ENCODE assay signal across 10 cellular contexts in the genomic region with DNA sequence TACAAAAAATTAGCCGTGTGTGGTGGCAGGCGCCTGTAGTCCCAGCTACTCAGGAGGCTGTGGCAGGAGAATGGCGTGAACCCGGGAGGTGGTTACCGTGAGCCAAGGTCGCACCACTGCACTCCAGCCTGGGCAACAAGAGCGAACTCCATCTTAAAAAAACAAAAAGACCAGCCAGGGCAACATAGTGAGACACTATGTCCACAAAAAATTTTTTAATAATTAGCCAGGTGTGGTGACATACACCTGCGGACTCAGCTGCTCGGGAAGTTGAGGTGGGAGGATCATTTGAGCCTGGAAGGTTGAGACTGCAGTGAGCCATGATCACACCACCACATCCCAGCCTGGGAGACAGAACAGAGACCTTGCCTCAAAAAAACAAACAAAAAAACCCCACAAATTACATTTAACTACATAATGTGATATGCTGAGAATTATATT.
"Had no signal": no experiment of that assay in that cellular context is flagged by ENCODE, and none has a peak within 500 bp of the region (broad histone marks: within the 10 kb centered on the region; RNA-seq: fewer than 3 reads in every experiment).

No MANE protein-coding gene starts in this region.

- H3K27me3 Mint-ChIP-seq: IgD-negative memory B cell had no signal

- H3K9ac ChIP-seq: GM23248, KMS-11 had no signal

- FAIRE-seq: HTR-8/SVneo had no signal

- H3K9me3 ChIP-seq: HAP-1 had no signal

- H3K9me3 Mint-ChIP-seq: HFFc6, IgD-negative memory B cell had no signal

- ATAC-seq: HCT116 had no signal

- DNase-seq: GM23248, GOT3, H7, HFFc6, KBM-7 had no signal

- H3K4me2 ChIP-seq: KMS-11 had no signal

- H2AFZ ChIP-seq: GM23248 had no signal

- H3K4me3 ChIP-seq: GM23248, HAP-1 had no signal

- H3K27ac ChIP-seq: GM23248, KMS-11 had no signal

- H3K27ac Mint-ChIP-seq: HFFc6, IgD-negative memory B cell had no signal

- H3K4me3 Mint-ChIP-seq: HFFc6, IgD-negative memory B cell had no signal

- H3K4me1 ChIP-seq: HAP-1 had no signal
